10 cellular contexts compared by ENCODE assay signal in the genomic region with DNA sequence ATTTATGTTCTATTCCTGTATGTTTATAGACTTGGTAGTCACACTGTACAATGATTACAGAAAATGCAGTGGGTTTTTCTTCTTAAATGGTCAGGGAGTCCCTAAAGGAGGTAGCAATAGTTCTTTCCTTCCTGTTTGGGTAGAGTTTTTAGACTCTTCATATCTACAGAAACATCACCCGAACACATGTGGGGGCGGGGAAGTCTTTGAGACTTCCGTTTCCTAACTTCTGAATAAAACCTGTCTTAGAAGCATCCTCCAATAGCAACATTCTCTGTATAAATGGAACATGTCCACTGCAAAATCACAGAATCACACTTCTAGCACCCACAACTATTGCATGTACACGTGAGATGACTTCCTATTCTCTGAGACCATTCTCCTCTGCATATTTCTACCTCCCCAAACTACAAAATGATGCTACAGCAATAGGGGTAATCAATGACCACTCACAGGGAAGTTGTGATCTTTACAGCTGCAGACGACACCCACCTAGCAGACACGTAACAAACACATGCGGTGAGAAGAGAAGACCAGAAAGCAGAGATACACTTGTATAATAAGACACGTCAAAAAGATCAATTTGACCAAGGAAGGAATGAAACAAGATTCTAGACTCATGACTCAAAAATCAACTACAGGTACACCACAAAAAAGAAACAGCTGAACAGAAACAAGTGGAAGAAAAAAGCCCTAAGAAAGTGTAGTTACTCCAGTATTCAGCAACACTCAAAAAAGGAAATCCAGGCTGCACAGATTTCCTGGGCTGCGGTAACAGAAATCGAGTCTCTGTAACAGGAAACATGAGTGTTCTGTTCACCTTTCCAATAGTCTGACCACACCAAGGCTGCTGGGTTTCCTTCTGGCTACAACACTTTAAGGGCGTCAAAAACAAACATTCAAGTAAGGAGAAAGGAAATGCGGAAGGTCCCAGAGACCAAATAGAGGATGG.
DNase-seq lines count a peak whose midpoint lies in the region; ATAC-seq, FAIRE-seq and TF ChIP-seq lines count a peak whose summit lies in the region.
"Had no signal": no experiment of that assay in that cellular context is flagged by ENCODE, and none has a peak within 500 bp of the region (broad histone marks: within the 10 kb centered on the region; RNA-seq: fewer than 3 reads in every experiment).

No MANE protein-coding gene starts in this region.

- H3K56ac ChIP-seq in H1 (replicated peaks; ENCODE audit: insufficient read length, low read depth, low read length): no peak overlapping the region

- no peak for FAIRE-seq in H1 (lab: Jason Lieb, UNC)

- no peaks in the 10 kb centered on the region for H3K23me2 ChIP-seq in H1 (ENCODE audit: low read depth, low read length)

- 0 out of 2 replicates have a peak overlapping the region, but pooled peaks have one; percentile 39 for H2AK5ac ChIP-seq in H1 (ENCODE audit: low read depth, low read length)

- DNase-seq in GM12865 (ENCODE audit: low read depth): peak; percentile 73
- DNase-seq in H1 (ENCODE audit: low read depth in 1 of 2, low spot score in 2 of 2): no peak
- no peak for DNase-seq in ovary
- no peak for DNase-seq in left lobe of liver (ENCODE audit: low spot score)
- DNase-seq in NCI-H146 (lab: John Stamatoyannopoulos, UW): no peak
- DNase-seq in OCI-M2 (lab: John Stamatoyannopoulos, UW; ENCODE audit: unreplicated experiment): no peak
- DNase-seq: heart left ventricle, NCI-H226 had no signal

- no peak overlapping the region for H4K5ac ChIP-seq in H1 (ENCODE audit: insufficient read length, low read depth, low read length)

- H3K36me3 ChIP-seq in H1 (ENCODE audit: control insufficient read depth in 2 of 4, insufficient read depth in 4 of 4, low read length in 3 of 4): peaks cover 0 to 11% (median under 1%) of the 10 kb centered on the region in 4 experiments; a peak in 2 of 8 replicates
- H3K36me3 ChIP-seq in ovary: no peaks in the 10 kb centered on the region

- H3K14ac ChIP-seq in H1 (ENCODE audit: insufficient read length): no peak overlapping the region

- H2BK20ac ChIP-seq in H1 (ENCODE audit: low read length): no peak overlapping the region

- H3K27me3 ChIP-seq in H1 (replicated peaks in 1 of 4; ENCODE audit: control insufficient read depth in 3 of 4, extremely low read depth in 1 of 4, insufficient read depth in 3 of 4, low read length in 3 of 4) (no peaks in the 10 kb centered on the region), ovary (no peaks in the 10 kb centered on the region)
- H3K27me3 ChIP-seq: heart left ventricle had no signal

- H3K4ac ChIP-seq in H1 (replicated peaks; ENCODE audit: insufficient read length, low read depth, low read length): no peak overlapping the region

- TF ChIP-seq CTCF in GM12865 (IDR thresholded peaks at IDR 0.05; ENCODE audit: insufficient read depth, low read depth, low read length, missing control alignments) (no peak), H1 (IDR thresholded peaks at IDR 0.05; ENCODE audit: control extremely low read depth in 1 of 3, insufficient read depth in 1 of 3, low read depth in 1 of 3, low read length in 3 of 3) (no peak), ovary (IDR thresholded peaks at IDR 0.05) (no peak)

- no peak overlapping the region for H3K4me2 ChIP-seq in H1 (ENCODE audit: insufficient read depth in 1 of 2, low read depth in 2 of 2, low read length in 2 of 2)

- CTCF ChIA-PET in H1 (lab: Charles Lee; ENCODE audit: partially characterized antibody): interaction anchor here (1.5 to 1.6 kb wide), 2 partner anchors 23 to 133 kb away, joined by 3 to 12 read pairs; no protein-coding TSS in a partner anchor

- H3K9ac ChIP-seq in H1 (replicated peaks in 1 of 4; ENCODE audit: extremely low read depth in 1 of 4, low read depth in 3 of 4, low read length in 3 of 4): no peak overlapping the region

- no peaks in the 10 kb centered on the region for H3K9me3 ChIP-seq in H1 (ENCODE audit: insufficient read depth in 2 of 2, low read depth in 1 of 2, low read length in 1 of 2)
- H3K9me3 ChIP-seq in ovary: no peaks in the 10 kb centered on the region
- H3K9me3 ChIP-seq: heart left ventricle had no signal

- no peak overlapping the region for H2BK120ac ChIP-seq in H1 (replicated peaks; ENCODE audit: low read depth, low read length)

- ATAC-seq in GM21515 (IDR thresholded peaks at IDR 0.05; ENCODE audit: unreplicated experiment) (peak; percentile 62), HG03520 (IDR thresholded peaks at IDR 0.05; ENCODE audit: unreplicated experiment) (peak; percentile 83), left lobe of liver (no peak)

- H3K18ac ChIP-seq in H1 (ENCODE audit: extremely low read depth, low read length): no peak overlapping the region

- no peak overlapping the region for H2BK12ac ChIP-seq in H1 (ENCODE audit: low read depth, low read length)

- no peaks in the 10 kb centered on the region for H3K79me2 ChIP-seq in H1 (ENCODE audit: control insufficient read depth in 1 of 2, insufficient read depth in 2 of 2, low read length in 2 of 2)

- TF ChIP-seq POLR2A in H1 (IDR thresholded peaks at IDR 0.05; ENCODE audit: control extremely low read depth in 1 of 2, low read depth in 2 of 2, low read length in 2 of 2) (no peak), ovary (IDR thresholded peaks at IDR 0.05) (no peak)

- no peak overlapping the region for H2AFZ ChIP-seq in H1 (ENCODE audit: low read length)

- no peaks in the 10 kb centered on the region for H4K20me1 ChIP-seq in H1 (replicated peaks in 1 of 2; ENCODE audit: control insufficient read depth in 1 of 2, insufficient read depth in 2 of 2, low read length in 2 of 2)

- H3K27ac ChIP-seq in H1 (ENCODE audit: low read depth, low read length): no peak overlapping the region
- H3K27ac ChIP-seq in ovary: no peak overlapping the region
- H3K27ac ChIP-seq: heart left ventricle had no signal

- H2BK5ac ChIP-seq in H1 (ENCODE audit: low read depth, low read length): no peak overlapping the region

- H4K8ac ChIP-seq in H1 (ENCODE audit: extremely low read depth, insufficient read depth, low read length): no peak overlapping the region

- H2BK15ac ChIP-seq in H1 (ENCODE audit: low read length): no peak overlapping the region

- peaks cover 0 to 4% (median 1%) of the 10 kb centered on the region in 4 experiments; a peak in 3 of 7 replicates for H3K4me1 ChIP-seq in H1 (replicated peaks in 1 of 4; ENCODE audit: control insufficient read depth in 3 of 4, insufficient read depth in 4 of 4, low read length in 3 of 4)
- H3K4me1 ChIP-seq in ovary (ENCODE audit: insufficient read depth): peaks cover 3% of the 10 kb centered on the region

- intact Hi-C loops in ovary (cut with DNase I): no loop called here

- H3K23ac ChIP-seq in H1 (ENCODE audit: insufficient read length): no peak overlapping the region

- H3K79me1 ChIP-seq in H1 (ENCODE audit: low read depth, low read length): no peaks in the 10 kb centered on the region

- POLR2A ChIA-PET in H1 (lab: Charles Lee; ENCODE audit: partially characterized antibody): interaction anchor here (0.7 kb wide), 1 partner anchor 1810 kb away, joined by 3 read pairs; no protein-coding TSS in a partner anchor

- TF ChIP-seq EP300 in H1 (IDR thresholded peaks at IDR 0.05; ENCODE audit: borderline replicate concordance in 1 of 2, low read depth in 2 of 2, low read length in 2 of 2) (no peak), ovary (IDR thresholded peaks at IDR 0.05) (no peak)

- no peak overlapping the region for H3K4me3 ChIP-seq in GM12865 (ENCODE audit: low read depth, low read length)
- no peak overlapping the region for H3K4me3 ChIP-seq in H1 (ENCODE audit: extremely low read depth in 1 of 4, insufficient read depth in 2 of 4, low read depth in 3 of 4, low read length in 4 of 4)
- no peak overlapping the region for H3K4me3 ChIP-seq in ovary
- H3K4me3 ChIP-seq: heart left ventricle had no signal

- TF ChIP-seq RAD21 in H1 (IDR thresholded peaks at IDR 0.05 in 1 of 2, conservative IDR thresholded peaks at IDR 0.05 in 1 of 2; ENCODE audit: low read depth in 2 of 2, low read length in 2 of 2): no peak

- WGBS in H1 (ENCODE audit: extremely low coverage in 1 of 2, insufficient coverage in 1 of 2, insufficient read length in 1 of 2, insufficient replicate concordance in 2 of 2, low coverage in 1 of 2, low lambda C conversion rate in 2 of 2, missing lambda C conversion rate in 1 of 2), 2 experiments: 90% methylated on average over 12 of the region's 12 CpGs; no CpG with 5 or more reads in 1 of the 2 experiments
- 80 to 86% (median 85%) methylated on average over 12 of the region's 12 CpGs for WGBS in ovary, 3 donors

- H4K91ac ChIP-seq in H1 (replicated peaks; ENCODE audit: insufficient read length, low read length): no peak overlapping the region

TF ChIP-seq in H1, 55 proteins besides CTCF, POLR2A, EP300 and RAD21:
- TF ChIP-seq MAFK (IDR thresholded peaks at IDR 0.05; ENCODE audit: low read depth, low read length) (no peak), POLR2AphosphoS5 (IDR thresholded peaks at IDR 0.05; ENCODE audit: low read depth, low read length) (no peak), RBBP5 (IDR thresholded peaks at IDR 0.05; ENCODE audit: borderline replicate concordance, low read depth, low read length) (no peak), HDAC6 (IDR thresholded peaks at IDR 0.05; ENCODE audit: low read depth, low read length) (no peak), TAF1 (IDR thresholded peaks at IDR 0.05; ENCODE audit: low read depth, low read length) (no peak), YY1 (IDR thresholded peaks at IDR 0.05; ENCODE audit: low read depth, low read length) (no peak), RFX5 (IDR thresholded peaks at IDR 0.05; ENCODE audit: borderline replicate concordance, low read depth, low read length) (no peak), SUZ12 (IDR thresholded peaks at IDR 0.05; ENCODE audit: low read length) (no peak), GTF2F1 (IDR thresholded peaks at IDR 0.05; ENCODE audit: borderline replicate concordance, low read depth, low read length) (no peak), SIX5 (IDR thresholded peaks at IDR 0.05; ENCODE audit: low read depth, low read length) (no peak)
- TF ChIP-seq, protein P1, sequence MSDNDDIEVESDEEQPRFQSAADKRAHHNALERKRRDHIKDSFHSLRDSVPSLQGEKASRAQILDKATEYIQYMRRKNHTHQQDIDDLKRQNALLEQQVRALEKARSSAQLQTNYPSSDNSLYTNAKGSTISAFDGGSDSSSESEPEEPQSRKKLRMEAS (IDR thresholded peaks at IDR 0.05): no peak
- TF ChIP-seq, protein P2, sequence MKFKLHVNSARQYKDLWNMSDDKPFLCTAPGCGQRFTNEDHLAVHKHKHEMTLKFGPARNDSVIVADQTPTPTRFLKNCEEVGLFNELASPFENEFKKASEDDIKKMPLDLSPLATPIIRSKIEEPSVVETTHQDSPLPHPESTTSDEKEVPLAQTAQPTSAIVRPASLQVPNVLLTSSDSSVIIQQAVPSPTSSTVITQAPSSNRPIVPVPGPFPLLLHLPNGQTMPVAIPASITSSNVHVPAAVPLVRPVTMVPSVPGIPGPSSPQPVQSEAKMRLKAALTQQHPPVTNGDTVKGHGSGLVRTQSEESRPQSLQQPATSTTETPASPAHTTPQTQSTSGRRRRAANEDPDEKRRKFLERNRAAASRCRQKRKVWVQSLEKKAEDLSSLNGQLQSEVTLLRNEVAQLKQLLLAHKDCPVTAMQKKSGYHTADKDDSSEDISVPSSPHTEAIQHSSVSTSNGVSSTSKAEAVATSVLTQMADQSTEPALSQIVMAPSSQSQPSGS (IDR thresholded peaks at IDR 0.05; ENCODE audit: low read length): no peak
TF ChIP-seq in H1: peak in this region for 0.
